ENCODE assay signal across 15 cellular contexts in the genomic region with DNA sequence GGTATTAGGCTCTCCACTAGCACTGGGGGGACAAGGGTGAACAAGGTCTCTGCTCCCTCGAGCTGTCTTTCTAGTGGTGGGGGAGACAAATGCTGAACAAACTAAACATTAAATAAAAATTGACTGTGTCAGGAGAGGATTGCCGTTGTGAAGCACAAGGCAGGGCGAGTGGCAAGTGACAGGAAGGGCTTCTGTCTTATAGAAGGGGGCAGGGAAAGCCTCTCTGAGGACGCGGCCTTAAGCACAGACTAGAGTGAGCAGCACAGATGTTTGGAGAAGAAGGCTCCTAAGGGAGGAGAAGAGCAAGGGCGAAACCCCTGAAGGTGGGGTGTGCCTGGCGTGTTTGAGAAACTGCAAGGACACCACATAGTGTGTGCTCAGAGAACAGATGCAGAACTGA. TPM values are rescaled to one million over a fixed set of nuclear protein-coding genes. Genes with fewer than 3 reads are reported as not detected.
"Had no signal": no experiment of that assay in that cellular context is flagged by ENCODE, and none has a peak within 500 bp of the region (broad histone marks: within the 10 kb centered on the region; RNA-seq: fewer than 3 reads in every experiment).

No MANE protein-coding gene starts in this region.

- H3K9me3 ChIP-seq: adrenal gland, lower lobe of right lung, neutrophil, tibial artery had no signal

- H3K4me3 ChIP-seq: adrenal gland, lower lobe of right lung, smooth muscle cell, tibial artery had no signal

- ATAC-seq: left cardiac atrium, lower lobe of right lung, right cardiac atrium had no signal

- H3K9me3 Mint-ChIP-seq: activated B cell treated with CpG ODN at 0.5 μM for 24 hours; activated CD4-positive, alpha-beta T cell treated with anti-CD3 and anti-CD28 coated beads, Interleukin-2, amount 10 ng/mL, durations not matched to agents 7 days and 5 days; activated naive CD4-positive, alpha-beta T cell treated with anti-CD3 and anti-CD28 coated beads, Interleukin-2, amount 10 ng/mL, durations not matched to agents 7 days and 5 days; activated T-helper 1 cell treated with anti-CD3 and anti-CD28 coated beads, Interleukin-12 subunit alpha, Interleukin-12 subunit beta, Interleukin-2, Interleukin-4 antibody, amounts not matched to agents 30 ng/mL and 10 ng/mL and 1 ng/mL, durations not matched to agents 14 hours and 24 hours and 36 hours; central memory CD8-positive, alpha-beta T cell; dendritic cell treated with granulocyte-macrophage colony-stimulating factor and Interleukin-4, amounts not matched to agents 40 ng/mL and 50 ng/mL, for 4 days had no signal

- DNase-seq: activated B cell treated with CpG ODN at 0.5 μM for 24 hours; activated CD4-positive, alpha-beta T cell treated with anti-CD3 and anti-CD28 coated beads, Interleukin-2, amount 10 ng/mL, durations not matched to agents 7 days and 5 days; activated naive CD4-positive, alpha-beta T cell treated with anti-CD3 and anti-CD28 coated beads, Interleukin-2, amount 10 ng/mL, durations not matched to agents 7 days and 5 days; left cardiac atrium; lower lobe of right lung; midbrain; right cardiac atrium; T-helper 1 cell; tibial artery had no signal

- H3K4me1 ChIP-seq: adrenal gland, lower lobe of right lung had no signal

- H3K36me3 ChIP-seq: adrenal gland, lower lobe of right lung, neutrophil, tibial artery had no signal

- H3K4me3 Mint-ChIP-seq: activated B cell treated with CpG ODN at 0.5 μM for 24 hours; activated CD4-positive, alpha-beta T cell treated with anti-CD3 and anti-CD28 coated beads, Interleukin-2, amount 10 ng/mL, durations not matched to agents 7 days and 5 days; activated naive CD4-positive, alpha-beta T cell treated with anti-CD3 and anti-CD28 coated beads, Interleukin-2, amount 10 ng/mL, durations not matched to agents 7 days and 5 days; activated T-helper 1 cell treated with anti-CD3 and anti-CD28 coated beads, Interleukin-12 subunit alpha, Interleukin-12 subunit beta, Interleukin-2, Interleukin-4 antibody, amounts not matched to agents 30 ng/mL and 10 ng/mL and 1 ng/mL, durations not matched to agents 14 hours and 24 hours and 36 hours; central memory CD8-positive, alpha-beta T cell; dendritic cell treated with granulocyte-macrophage colony-stimulating factor and Interleukin-4, amounts not matched to agents 40 ng/mL and 50 ng/mL, for 4 days had no signal

- H3K27ac ChIP-seq: adrenal gland, lower lobe of right lung, neutrophil, tibial artery had no signal

- H3K4me2 ChIP-seq: smooth muscle cell had no signal

- H3K27ac Mint-ChIP-seq: activated B cell treated with CpG ODN at 0.5 μM for 24 hours; activated CD4-positive, alpha-beta T cell treated with anti-CD3 and anti-CD28 coated beads, Interleukin-2, amount 10 ng/mL, durations not matched to agents 7 days and 5 days; activated naive CD4-positive, alpha-beta T cell treated with anti-CD3 and anti-CD28 coated beads, Interleukin-2, amount 10 ng/mL, durations not matched to agents 7 days and 5 days; activated T-helper 1 cell treated with anti-CD3 and anti-CD28 coated beads, Interleukin-12 subunit alpha, Interleukin-12 subunit beta, Interleukin-2, Interleukin-4 antibody, amounts not matched to agents 30 ng/mL and 10 ng/mL and 1 ng/mL, durations not matched to agents 14 hours and 24 hours and 36 hours; dendritic cell treated with granulocyte-macrophage colony-stimulating factor and Interleukin-4, amounts not matched to agents 40 ng/mL and 50 ng/mL, for 4 days had no signal

- H3K36me3 Mint-ChIP-seq: activated naive CD4-positive, alpha-beta T cell treated with anti-CD3 and anti-CD28 coated beads, Interleukin-2, amount 10 ng/mL, durations not matched to agents 7 days and 5 days had no signal

- H3K27me3 ChIP-seq: adrenal gland had no signal

RNA-seq across cellular contexts. Expression of a gene that starts 50.9 kb away (rescaled TPM):
- total RNA-seq: activated B cell treated with CpG ODN at 0.5 μM for 24 hours; activated CD4-positive, alpha-beta T cell treated with anti-CD3 and anti-CD28 coated beads, Interleukin-2, amount 10 ng/mL, durations not matched to agents 7 days and 5 days; activated T-helper 1 cell treated with anti-CD3 and anti-CD28 coated beads, Interleukin-12 subunit alpha, Interleukin-12 subunit beta, Interleukin-2, Interleukin-4 antibody, amounts not matched to agents 30 ng/mL and 10 ng/mL and 1 ng/mL, durations not matched to agents 14 hours and 24 hours and 36 hours; smooth muscle cell had no signal
